Comparison of ENCODE assay signal across 7 cellular contexts in the genomic region with DNA sequence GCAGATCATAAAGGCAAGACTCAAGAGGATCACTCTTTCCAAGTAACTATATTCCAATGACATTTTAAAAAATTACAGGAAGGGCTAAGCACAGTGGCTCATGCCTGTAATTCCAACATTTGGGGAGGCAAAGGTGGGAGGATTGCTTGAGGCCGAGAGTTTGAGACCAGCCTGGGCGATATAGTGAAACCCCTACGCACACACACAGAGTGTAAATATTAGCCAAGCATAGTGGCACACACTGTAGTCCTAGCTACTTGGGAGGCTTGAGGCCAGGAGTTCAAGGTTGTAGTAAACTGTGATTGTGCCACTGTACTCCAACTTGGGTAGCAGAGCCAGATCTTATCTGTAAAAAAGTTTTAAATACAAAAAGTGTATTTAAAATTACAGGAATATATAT.
"Had no signal": no experiment of that assay in that cellular context is flagged by ENCODE, and none has a peak within 500 bp of the region (broad histone marks: within the 10 kb centered on the region; RNA-seq: fewer than 3 reads in every experiment).

No MANE protein-coding gene starts in this region.

- DNase-seq: IMR-90, KBM-7, KG1 had no signal

- H3K27ac ChIP-seq: HL-60, KMS-11 had no signal

- H3K4me3 ChIP-seq: K562 had no signal

- ATAC-seq: K562 had no signal

- H3K4me2 ChIP-seq: KMS-11 had no signal

- H3K9ac ChIP-seq: KMS-11 had no signal

- FAIRE-seq: HTR-8/SVneo, K562 had no signal
